Comparison of ENCODE assay signal across 8 cellular contexts in the genomic region with DNA sequence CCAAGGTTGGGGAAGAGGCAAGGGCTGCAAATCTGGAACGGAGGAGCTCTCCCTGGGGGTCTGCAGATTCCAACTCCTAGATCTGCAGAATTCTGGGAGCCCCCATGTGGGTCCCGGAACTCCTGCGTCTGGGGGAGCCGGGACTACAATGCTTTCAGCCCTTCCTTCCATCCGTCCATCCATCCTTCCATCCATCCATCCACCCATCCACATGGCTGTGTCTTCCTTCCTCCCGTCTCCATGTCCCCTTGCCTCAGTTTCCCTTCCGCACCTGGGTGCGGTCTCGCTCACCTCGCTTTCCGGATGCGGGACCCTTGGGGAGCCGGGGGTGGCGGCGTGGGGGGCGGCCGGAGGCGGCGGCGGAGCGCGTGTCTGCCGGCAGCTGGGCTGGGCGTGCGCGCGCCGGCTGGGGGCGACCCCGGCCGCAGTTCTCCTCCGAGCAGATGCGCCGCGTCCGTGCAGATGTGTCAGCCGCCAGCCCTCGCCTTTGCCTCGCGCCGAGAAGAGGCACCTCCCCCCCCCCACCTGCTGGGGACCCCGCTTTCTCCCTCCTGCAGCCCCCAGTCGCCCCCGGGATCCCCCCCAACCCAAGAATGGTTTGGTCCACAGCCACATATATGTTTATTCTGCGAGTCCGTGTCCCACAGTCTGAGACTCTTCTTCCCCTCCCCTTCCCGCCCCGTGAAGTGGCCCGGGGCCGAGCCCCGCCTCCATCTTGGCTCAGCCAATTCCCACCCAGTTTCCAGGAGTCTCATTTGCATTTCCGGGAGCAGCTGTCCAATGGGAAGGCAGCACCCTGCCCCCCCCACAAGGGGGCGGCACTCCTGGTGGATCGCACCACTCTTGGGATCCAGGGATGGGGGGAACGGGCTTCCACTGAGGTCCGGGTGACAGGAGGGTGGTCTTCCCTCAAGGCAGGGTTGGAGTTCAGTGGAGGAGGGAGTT. TPM values are rescaled to one million over a fixed set of nuclear protein-coding genes. Genes with fewer than 3 reads are reported as not detected.
DNase-seq lines count a peak whose midpoint lies in the region; ATAC-seq, FAIRE-seq and TF ChIP-seq lines count a peak whose summit lies in the region.

No MANE protein-coding gene starts in this region.

- H3K27me3 ChIP-seq in BE2C (peaks cover 19% of the 10 kb centered on the region), OCI-LY1 (ENCODE audit: insufficient read depth, low read length) (no peaks in the 10 kb centered on the region; the same call in 1 of the 2 replicates), astrocyte (ENCODE audit: insufficient read depth, low read length) (peaks cover 16% of the 10 kb centered on the region)

- no peaks in the 10 kb centered on the region for H4K20me1 ChIP-seq in OCI-LY1 (ENCODE audit: insufficient read depth, low read length)
- H4K20me1 ChIP-seq in astrocyte (ENCODE audit: insufficient read depth, low read length): peaks cover 30% of the 10 kb centered on the region

- H3K9me2 ChIP-seq in OCI-LY1 (ENCODE audit: low read depth, low read length): no peaks in the 10 kb centered on the region

- no peaks in the 10 kb centered on the region for H3K4me1 ChIP-seq in BE2C
- H3K4me1 ChIP-seq in OCI-LY1 (ENCODE audit: insufficient read depth, low read length, severe bottlenecking): peaks cover 14% of the 10 kb centered on the region
- H3K4me1 ChIP-seq in astrocyte (ENCODE audit: insufficient read depth, low read length): no peaks in the 10 kb centered on the region

- no peak overlapping the region for H3K4me3 Mint-ChIP-seq in astrocyte (ENCODE audit: unreplicated experiment)

- no peak for ATAC-seq in GM21367 (IDR thresholded peaks at IDR 0.05; ENCODE audit: unreplicated experiment)
- ATAC-seq in HG03159 (IDR thresholded peaks at IDR 0.05; ENCODE audit: unreplicated experiment): no peak

- H2AFZ ChIP-seq in OCI-LY1 (ENCODE audit: low read length) (no peak overlapping the region), astrocyte (ENCODE audit: low read depth, low read length) (no peak overlapping the region)

- no peak for TF ChIP-seq CTCF in BE2C (IDR thresholded peaks at IDR 0.05; ENCODE audit: low read depth, low read length)
- no peak for TF ChIP-seq CTCF in OCI-LY1 (IDR thresholded peaks at IDR 0.05; ENCODE audit: low read length)
- no peak for TF ChIP-seq CTCF in astrocyte (IDR thresholded peaks at IDR 0.05; ENCODE audit: insufficient read depth, low read depth, low read length)

- H3K36me3 ChIP-seq in BE2C (peaks cover 3% of the 10 kb centered on the region; the same call in 1 of the 2 replicates), OCI-LY1 (ENCODE audit: insufficient read depth, low read length) (peaks cover 15% of the 10 kb centered on the region), astrocyte (ENCODE audit: insufficient read depth, low read length) (no peaks in the 10 kb centered on the region)

- H3K27ac ChIP-seq in OCI-LY1 (ENCODE audit: low read depth, low read length, poor library complexity, severe bottlenecking) (no peak overlapping the region), astrocyte (ENCODE audit: low read depth, low read length) (no peak overlapping the region)

- H3K9ac ChIP-seq in OCI-LY1 (ENCODE audit: low read length) (peak overlapping the region; percentile 29; the same call in 1 of the 2 replicates), astrocyte (ENCODE audit: low read length) (no peak overlapping the region)

- H3K9me3 ChIP-seq in BE2C (no peaks in the 10 kb centered on the region), OCI-LY1 (ENCODE audit: low read length) (no peaks in the 10 kb centered on the region), astrocyte (ENCODE audit: insufficient read depth, low read depth, low read length) (no peaks in the 10 kb centered on the region)

- FAIRE-seq in astrocyte (lab: Jason Lieb, UNC): no peak

- no peaks in the 10 kb centered on the region for H3F3A ChIP-seq in OCI-LY1 (ENCODE audit: insufficient read depth, low read length)

- peak; percentile 97 for DNase-seq in BE2C
- DNase-seq in HT-29 (ENCODE audit: low spot score): peak; percentile 27
- peak; percentile 59 for DNase-seq in astrocyte (ENCODE audit: low read depth)
- DNase-seq in hepatic stellate cell (ENCODE audit: low spot score): peak; percentile 76
- peak; percentile 97 for DNase-seq in putamen (ENCODE audit: low spot score)

- H3K27ac Mint-ChIP-seq in astrocyte (ENCODE audit: unreplicated experiment): no peak overlapping the region

- H3K79me2 ChIP-seq in OCI-LY1 (ENCODE audit: insufficient read depth, low read length) (no peaks in the 10 kb centered on the region), astrocyte (ENCODE audit: insufficient read depth, low read length) (no peaks in the 10 kb centered on the region)

- peaks cover 15% of the 10 kb centered on the region for H3K27me3 Mint-ChIP-seq in astrocyte (ENCODE audit: low read depth, unreplicated experiment)

- no peaks in the 10 kb centered on the region for H3K4me1 Mint-ChIP-seq in astrocyte (ENCODE audit: low read depth, unreplicated experiment)

- peaks cover 3% of the 10 kb centered on the region for H3K9me3 Mint-ChIP-seq in astrocyte (ENCODE audit: unreplicated experiment)

- H3K4me2 ChIP-seq in OCI-LY1 (ENCODE audit: low read length) (peak overlapping the region; percentile 68), astrocyte (ENCODE audit: low read length) (peak overlapping the region; percentile 66)

- peaks cover 10% of the 10 kb centered on the region for H3K36me3 Mint-ChIP-seq in astrocyte (ENCODE audit: low read depth, unreplicated experiment)

- H3K4me3 ChIP-seq in BE2C (ENCODE audit: low read depth, low read length) (peak overlapping the region; percentile 59), OCI-LY1 (ENCODE audit: low read depth, low read length, poor library complexity, severe bottlenecking) (peak overlapping the region; percentile 57), astrocyte (ENCODE audit: insufficient read depth, low read depth, low read length) (no peak overlapping the region)

RNA-seq across cellular contexts. Expression of gene ISOC2, which starts 8.8 kb away (rescaled TPM):
- 60.2 TPM for polyA plus RNA-seq in BE2C (2012; ENCODE audit: insufficient read depth, insufficient read length, low read depth)
- total RNA-seq in HT-29 (2014; rRNA removed; shearing (Covaris generic)): 323 and 339 TPM in 2 replicates
- 58.8 and 61.6 TPM in 2 replicates for total RNA-seq in astrocyte

RNA-seq across cellular contexts. Expression of gene SHISA7, which starts 9.6 kb away (rescaled TPM):
- polyA plus RNA-seq in BE2C (2012; ENCODE audit: insufficient read depth, insufficient read length, low read depth): 0.12 TPM
- not detected in 2 replicates for total RNA-seq in HT-29 (2014; rRNA removed; shearing (Covaris generic))
- 0.09 TPM in 1 of 2 replicates, not detected in the other for total RNA-seq in astrocyte

RNA-seq across cellular contexts. Expression of gene C19orf85, which starts 11.9 kb away (rescaled TPM):
- polyA plus RNA-seq in BE2C (2012; ENCODE audit: insufficient read depth, insufficient read length, low read depth): not detected
- 0.41 and 0.83 TPM in 2 replicates for total RNA-seq in HT-29 (2014; rRNA removed; shearing (Covaris generic))
- total RNA-seq in astrocyte: not detected in 2 replicates

RNA-seq across cellular contexts. Expression of gene ZNF628, which starts 23.8 kb away (rescaled TPM):
- polyA plus RNA-seq in BE2C (2012; ENCODE audit: insufficient read depth, insufficient read length, low read depth): 18.3 TPM
- total RNA-seq in HT-29 (2014; rRNA removed; shearing (Covaris generic)): 29.9 TPM in 2 replicates
- total RNA-seq in astrocyte: 9.9 and 11.9 TPM in 2 replicates

RNA-seq across cellular contexts. Expression of gene NAT14, which starts 32.3 kb away (rescaled TPM):
- 169 TPM for polyA plus RNA-seq in BE2C (2012; ENCODE audit: insufficient read depth, insufficient read length, low read depth)
- total RNA-seq in HT-29 (2014; rRNA removed; shearing (Covaris generic)): 28.9 and 34.9 TPM in 2 replicates
- 68.7 and 71.2 TPM in 2 replicates for total RNA-seq in astrocyte

Comparison
In these comparisons a context has a peak if more than half of its experiments do, and no peak if none do; other contexts are left out.
1. DNase-seq: peak in every context shown above with its lines; median percentile 97 in BE2C; 97 in putamen; 76 in hepatic stellate cell; 59 in astrocyte; 27 in HT-29.